ENCODE assay signal across 1 cellular context in the genomic region with DNA sequence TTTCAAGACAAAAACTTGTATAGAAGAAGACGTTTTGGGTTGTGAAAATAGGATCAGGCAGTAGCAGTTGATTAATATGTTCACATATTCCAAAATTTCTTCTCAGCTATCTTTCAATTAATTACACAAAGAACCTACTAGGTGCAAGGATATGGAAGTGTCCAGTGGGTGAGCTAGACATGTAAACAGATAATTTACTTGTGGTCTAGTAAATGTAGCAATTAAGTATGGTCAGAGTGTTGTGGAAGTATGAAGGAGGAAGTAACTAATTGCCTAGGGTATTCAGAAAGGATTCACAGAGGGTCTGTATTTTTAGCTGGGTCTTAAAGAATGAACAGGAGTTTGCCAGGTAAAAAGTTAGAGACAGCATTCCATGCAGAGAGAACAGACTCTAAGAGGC.
TF ChIP-seq lines count a peak whose summit lies in the region.

No MANE protein-coding gene starts in this region.

TF ChIP-seq in K562, 482 proteins besides CTCF, POLR2A, EP300 and RAD21:
- TF ChIP-seq ZKSCAN1 (IDR thresholded peaks at IDR 0.05; ENCODE audit: low read depth, low read length) (peak; percentile 72), JUNB (CRISPR knock-in tag; conservative IDR thresholded peaks at IDR 0.05) (no peak)
